ENCODE assay signal across 13 cellular contexts in the genomic region with DNA sequence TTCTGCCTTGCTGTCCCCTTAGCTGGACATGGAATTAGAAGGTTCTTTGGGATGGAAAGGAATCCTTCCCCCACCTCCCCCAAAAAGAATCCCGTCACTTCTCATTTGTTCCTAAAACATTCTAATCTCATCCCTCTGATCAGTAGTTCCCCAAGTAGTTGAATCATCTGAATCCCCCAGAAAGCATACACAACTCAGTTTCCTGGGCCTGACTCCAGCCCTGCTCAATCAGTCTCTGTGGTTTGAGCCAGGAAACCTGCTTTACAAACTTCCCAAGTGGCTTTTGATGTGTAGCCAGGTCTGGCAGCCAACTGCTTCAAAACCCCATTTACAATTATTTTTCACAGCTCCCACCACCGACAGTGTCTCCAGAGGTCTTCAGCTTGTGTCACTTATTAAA. TPM values are rescaled to one million over a fixed set of nuclear protein-coding genes. Genes with fewer than 3 reads are reported as not detected.
DNase-seq lines count a peak whose midpoint lies in the region; ATAC-seq and TF ChIP-seq lines count a peak whose summit lies in the region.
"Had no signal": no experiment of that assay in that cellular context is flagged by ENCODE, and none has a peak within 500 bp of the region (broad histone marks: within the 10 kb centered on the region; RNA-seq: fewer than 3 reads in every experiment).

No MANE protein-coding gene starts in this region.

- H4K20me1 ChIP-seq in SK-N-SH (ENCODE audit: insufficient read depth) (no peaks in the 10 kb centered on the region), GM23338 (replicated peaks; ENCODE audit: insufficient read depth) (no peaks in the 10 kb centered on the region; the same call in 1 of the 2 replicates)

- H3K36me3 Mint-ChIP-seq in brain = peaks cover 21% of the 10 kb centered on the region
- H3K36me3 Mint-ChIP-seq in stimulated activated effector memory CD8-positive, alpha-beta T cell treated with anti-CD3 and anti-CD28 coated beads, Interleukin-12 subunit alpha, Interleukin-12 subunit beta, amount 100 ng/mL, for 72 hours = no peaks in the 10 kb centered on the region
- peaks cover 26% of the 10 kb centered on the region; the same call in 2 of the 3 replicates for H3K36me3 Mint-ChIP-seq in GM23338 (ENCODE audit: low read depth)

- WGBS in SK-N-SH (ENCODE audit: low lambda C conversion rate) = 40% methylated on average over 2 of the region's 2 CpGs
- WGBS in transverse colon (ENCODE audit: low coverage in 1 of 2), 2 donors = 33 to 36% methylated on average over 2 of the region's 2 CpGs

- intact Hi-C loops in lower lobe of right lung (cut with DNase I) (loop anchor here (10.0 kb wide), 1 partner anchor 187 kb away; no protein-coding TSS in a partner anchor), vagina (cut with DNase I) (loop anchor here (5.0 kb wide), 2 partner anchors 179 to 194 kb away; no protein-coding TSS in a partner anchor), transverse colon (cut with DNase I; ENCODE audit: low total_unique reads) (no loop called here)

- H3K27me3 Mint-ChIP-seq in brain (peaks cover 3% of the 10 kb centered on the region), GM23338 (ENCODE audit: insufficient read depth, low read depth, poor library complexity) (peaks cover 5% of the 10 kb centered on the region)

- H3K4me1 ChIP-seq in SK-N-SH (ENCODE audit: control insufficient read depth in 1 of 2, insufficient read depth in 2 of 2, low read depth in 1 of 2, low read length in 1 of 2) (peaks cover 2 to 28% of the 10 kb centered on the region in 2 experiments; a peak in 3 of 4 replicates), lower lobe of right lung (peaks cover 33% of the 10 kb centered on the region), vagina (peaks cover 19% of the 10 kb centered on the region), GM23338 (ENCODE audit: insufficient read depth) (no peaks in the 10 kb centered on the region), transverse colon (peaks cover 7 to 34% (median 19%) of the 10 kb centered on the region in 4 donors)

- POLR2A ChIA-PET in SK-N-SH (lab: Yijun Ruan, JAX) = no interaction called here

- H3K4me1 Mint-ChIP-seq in brain (peaks cover 26% of the 10 kb centered on the region), GM23338 (peaks cover 3% of the 10 kb centered on the region; the same call in 1 of the 3 replicates)
- no peaks in the 10 kb centered on the region for H3K4me1 Mint-ChIP-seq in stimulated activated effector memory CD8-positive, alpha-beta T cell treated with anti-CD3 and anti-CD28 coated beads, Interleukin-12 subunit alpha, Interleukin-12 subunit beta, amount 100 ng/mL, for 72 hours
- H3K4me1 Mint-ChIP-seq: activated B cell treated with CpG ODN at 0.5 μM for 24 hours; naive thymus-derived CD4-positive, alpha-beta T cell had no signal

- peaks cover 2 to 4% of the 10 kb centered on the region in 2 experiments for H3K36me3 ChIP-seq in SK-N-SH (replicated peaks in 1 of 2; ENCODE audit: control insufficient read depth in 1 of 2, insufficient read depth in 2 of 2, low read length in 1 of 2)
- peaks cover 14% of the 10 kb centered on the region for H3K36me3 ChIP-seq in lower lobe of right lung
- no peaks in the 10 kb centered on the region for H3K36me3 ChIP-seq in vagina
- peaks cover 13% of the 10 kb centered on the region; the same call in 1 of the 2 replicates for H3K36me3 ChIP-seq in GM23338 (ENCODE audit: insufficient read depth)
- H3K36me3 ChIP-seq in transverse colon = no peaks in the 10 kb centered on the region

- 0 out of 4 replicates have a peak, but pooled peaks of 1 of the 2 experiments have one; percentile 32 for TF ChIP-seq EP300 in SK-N-SH (IDR thresholded peaks at IDR 0.05; ENCODE audit: borderline replicate concordance in 1 of 2, low read depth in 1 of 2, low read length in 1 of 2)
- TF ChIP-seq EP300 in transverse colon (IDR thresholded peaks at IDR 0.05; ENCODE audit: low read depth) = no peak

- no peak for TF ChIP-seq POLR2A in vagina (IDR thresholded peaks at IDR 0.05)
- TF ChIP-seq POLR2A in transverse colon (IDR thresholded peaks at IDR 0.05) = no peak

- H3F3A ChIP-seq in SK-N-SH (replicated peaks; ENCODE audit: insufficient read depth) = peaks cover 29% of the 10 kb centered on the region
- H3F3A ChIP-seq in GM23338 (replicated peaks; ENCODE audit: low read depth) = no peaks in the 10 kb centered on the region

- DNase-seq in SK-N-SH (no peak), lower lobe of right lung (no peak), vagina (ENCODE audit: extremely low spot score in 2 of 2) (no peak), GM23338 (ENCODE audit: low spot score) (no peak), transverse colon (no peak)
- DNase-seq in stimulated activated effector memory CD8-positive, alpha-beta T cell treated with anti-CD3 and anti-CD28 coated beads, Interleukin-12 subunit alpha, Interleukin-12 subunit beta, amount 100 ng/mL, for 72 hours (ENCODE audit: low spot score in 2 of 2) = no peak
- DNase-seq: 8988T, activated B cell treated with CpG ODN at 0.5 μM for 24 hours had no signal

- no peak for TF ChIP-seq RAD21 in SK-N-SH (IDR thresholded peaks at IDR 0.05; ENCODE audit: low read length)

- H3K9me3 Mint-ChIP-seq in brain (no peaks in the 10 kb centered on the region), GM23338 (no peaks in the 10 kb centered on the region)
- H3K9me3 Mint-ChIP-seq in stimulated activated effector memory CD8-positive, alpha-beta T cell treated with anti-CD3 and anti-CD28 coated beads, Interleukin-12 subunit alpha, Interleukin-12 subunit beta, amount 100 ng/mL, for 72 hours = no peaks in the 10 kb centered on the region
- H3K9me3 Mint-ChIP-seq: activated B cell treated with CpG ODN at 0.5 μM for 24 hours; naive thymus-derived CD4-positive, alpha-beta T cell had no signal

- H3K27ac Mint-ChIP-seq in brain = peak overlapping the region; percentile 71 to 87 (median 81)
- H3K27ac Mint-ChIP-seq in stimulated activated effector memory CD8-positive, alpha-beta T cell treated with anti-CD3 and anti-CD28 coated beads, Interleukin-12 subunit alpha, Interleukin-12 subunit beta, amount 100 ng/mL, for 72 hours = no peak overlapping the region
- no peak overlapping the region for H3K27ac Mint-ChIP-seq in GM23338
- H3K27ac Mint-ChIP-seq: activated B cell treated with CpG ODN at 0.5 μM for 24 hours; naive thymus-derived CD4-positive, alpha-beta T cell had no signal

- TF ChIP-seq CTCF in SK-N-SH (IDR thresholded peaks at IDR 0.05) = no peak
- no peak for TF ChIP-seq CTCF in brain (conservative IDR thresholded peaks at IDR 0.05)
- no peak for TF ChIP-seq CTCF in lower lobe of right lung (IDR thresholded peaks at IDR 0.05)
- no peak for TF ChIP-seq CTCF in vagina (IDR thresholded peaks at IDR 0.05)
- TF ChIP-seq CTCF in GM23338 (conservative IDR thresholded peaks at IDR 0.05; ENCODE audit: low read depth in 2 of 2) = no peak
- TF ChIP-seq CTCF in transverse colon (IDR thresholded peaks at IDR 0.05) = no peak

- H3K27me3 ChIP-seq in SK-N-SH (ENCODE audit: insufficient read depth) = no peaks in the 10 kb centered on the region
- no peaks in the 10 kb centered on the region for H3K27me3 ChIP-seq in lower lobe of right lung (ENCODE audit: low read depth)
- H3K27me3 ChIP-seq in vagina = no peaks in the 10 kb centered on the region
- H3K27me3 ChIP-seq in GM23338 (ENCODE audit: insufficient read depth) = no peaks in the 10 kb centered on the region
- H3K27me3 ChIP-seq in transverse colon = no peaks in the 10 kb centered on the region

- no peaks in the 10 kb centered on the region for H3K9me3 ChIP-seq in SK-N-SH
- no peaks in the 10 kb centered on the region for H3K9me3 ChIP-seq in lower lobe of right lung
- no peaks in the 10 kb centered on the region for H3K9me3 ChIP-seq in vagina
- no peaks in the 10 kb centered on the region for H3K9me3 ChIP-seq in transverse colon

- CTCF ChIA-PET in SK-N-SH (lab: Yijun Ruan, JAX) = interaction anchor here (0.9 to 6.5 kb wide), 32 partner anchors 12 to 441 kb away, joined by 3 to 100 read pairs (median 7); partner anchors contain the start of genes C22orf31 and ZNRF3

- peak overlapping the region; percentile 46; the same call in 1 of the 2 replicates for H3K9ac ChIP-seq in SK-N-SH

- H3K4me3 Mint-ChIP-seq in brain (peak overlapping the region in 3 of 5 experiments; percentile 20 to 52 (median 38)), GM23338 (no peak overlapping the region)
- no peak overlapping the region for H3K4me3 Mint-ChIP-seq in stimulated activated effector memory CD8-positive, alpha-beta T cell treated with anti-CD3 and anti-CD28 coated beads, Interleukin-12 subunit alpha, Interleukin-12 subunit beta, amount 100 ng/mL, for 72 hours
- H3K4me3 Mint-ChIP-seq: activated B cell treated with CpG ODN at 0.5 μM for 24 hours; naive thymus-derived CD4-positive, alpha-beta T cell had no signal

- H3K4me2 ChIP-seq in SK-N-SH (peak overlapping the region; percentile 47), GM23338 (no peak overlapping the region)

- H3K79me2 ChIP-seq in SK-N-SH (ENCODE audit: insufficient read depth) (0 out of 2 replicates have a peak, but pooled peaks cover 3% of the 10 kb centered on the region), GM23338 (replicated peaks; ENCODE audit: insufficient read depth) (peaks cover 34% of the 10 kb centered on the region)

- no peaks in the 10 kb centered on the region for H3K9me2 ChIP-seq in SK-N-SH
- H3K9me2 ChIP-seq in GM23338 (ENCODE audit: insufficient read depth) = no peaks in the 10 kb centered on the region

- H3K4me3 ChIP-seq in SK-N-SH (ENCODE audit: low read depth in 2 of 2, low read length in 1 of 2) = no peak overlapping the region
- no peak overlapping the region for H3K4me3 ChIP-seq in lower lobe of right lung
- H3K4me3 ChIP-seq in vagina = no peak overlapping the region
- H3K4me3 ChIP-seq in GM23338 = no peak overlapping the region
- no peak overlapping the region for H3K4me3 ChIP-seq in transverse colon

- no peak for ATAC-seq in SK-N-SH treated with all-trans-retinoic acid at 6 μM for 48 hours
- ATAC-seq in lower lobe of right lung = peak; percentile 29 to 63
- ATAC-seq in stimulated activated effector memory CD8-positive, alpha-beta T cell treated with anti-CD3 and anti-CD28 coated beads, Interleukin-12 subunit alpha, Interleukin-12 subunit beta, amount 100 ng/mL, for 72 hours = no peak
- ATAC-seq in GM23338 = no peak

- no peak overlapping the region for H2AFZ ChIP-seq in SK-N-SH (ENCODE audit: low read depth)
- no peak overlapping the region for H2AFZ ChIP-seq in GM23338

- H3K27ac ChIP-seq in SK-N-SH (ENCODE audit: low read depth in 2 of 2, low read length in 1 of 2) (peak overlapping the region in 1 of 2 experiments; percentile 80; a peak in 2 of 4 replicates), lower lobe of right lung (no peak overlapping the region), vagina (peak overlapping the region; percentile 50), GM23338 (ENCODE audit: low read depth) (no peak overlapping the region), transverse colon (peak overlapping the region in 1 of 4 donors; percentile 22)

- in situ Hi-C loops in transverse colon (cut with MboI; ENCODE audit: low pct_ligation_motif_present in 1 of 4, low pct_unique_long_range_greater_than_20kb in 1 of 4, low sequenced_read_pairs in 3 of 4) = loop anchor here (10.0 to 25.0 kb wide), 4 partner anchors 187 to 979 kb away; no protein-coding TSS in a partner anchor

RNA-seq across cellular contexts. Expression of gene C22orf31, which starts 20.2 kb away (rescaled TPM):
- polyA plus RNA-seq in SK-N-SH (2012; rRNA removed) = not detected in 2 replicates
- polyA plus RNA-seq in SK-N-SH (2012; cell fraction: cytosol; rRNA removed) = not detected in 2 replicates
- polyA plus RNA-seq in SK-N-SH (2012; cell fraction: nucleus; rRNA removed) = not detected in 2 replicates
- polyA plus RNA-seq in brain (ENCODE audit: insufficient read depth, low read depth, low replicate concordance) = 0.36 TPM
- not detected for total RNA-seq in lower lobe of right lung
- total RNA-seq in vagina = not detected
- not detected in 2 replicates for total RNA-seq in GM23338 (2014; rRNA removed; shearing (Covaris generic))
- 0.36 TPM in 1 of 2 replicates, not detected in the other for polyA plus RNA-seq in GM23338 (2016; fragmentation: Nextera tagmentation; extraction: Ambion mirVana)
- not detected for total RNA-seq in transverse colon
- total RNA-seq: activated B cell treated with CpG ODN at 0.5 μM for 24 hours; aorta; HT-29; naive thymus-derived CD4-positive, alpha-beta T cell had no signal
- polyA plus RNA-seq: aorta; naive thymus-derived CD4-positive, alpha-beta T cell had no signal

RNA-seq across cellular contexts. Expression of gene KREMEN1, which starts 31.4 kb away (rescaled TPM):
- polyA plus RNA-seq in SK-N-SH (2012; rRNA removed) (7.9 and 10.0 TPM in 2 replicates), brain (ENCODE audit: insufficient read depth, low read depth, low replicate concordance) (50.5 TPM), GM23338 (2016; fragmentation: Nextera tagmentation; extraction: Ambion mirVana) (1.8 and 2.6 TPM in 2 replicates)
- 7.0 and 10.4 TPM in 2 replicates for polyA plus RNA-seq in SK-N-SH (2012; cell fraction: cytosol; rRNA removed)
- 6.7 and 8.0 TPM in 2 replicates for polyA plus RNA-seq in SK-N-SH (2012; cell fraction: nucleus; rRNA removed)
- total RNA-seq in lower lobe of right lung (23.5 TPM), vagina (24.6 TPM), transverse colon (10 to 100 TPM in 3 of 4 donors, 1 to 10 TPM in 1; 5.2 to 39.2 (median 20.1) TPM)
- 3.4 and 3.8 TPM in 2 replicates for total RNA-seq in GM23338 (2014; rRNA removed; shearing (Covaris generic))
- total RNA-seq: activated B cell treated with CpG ODN at 0.5 μM for 24 hours had no signal
- polyA plus RNA-seq: naive thymus-derived CD4-positive, alpha-beta T cell had no signal

Comparison
In these comparisons a context has a peak if more than half of its experiments do, and no peak if none do; other contexts are left out.
1. ATAC-seq: peak in lower lobe of right lung (2 of 2); none in SK-N-SH treated with all-trans-retinoic acid at 6 μM for 48 hours (single experiment), stimulated activated effector memory CD8-positive, alpha-beta T cell treated with anti-CD3 and anti-CD28 coated beads, Interleukin-12 subunit alpha, Interleukin-12 subunit beta, amount 100 ng/mL, for 72 hours (single experiment) and GM23338 (single experiment).
2. H3K27ac Mint-ChIP-seq: peak in brain (5 of 5); none in stimulated activated effector memory CD8-positive, alpha-beta T cell treated with anti-CD3 and anti-CD28 coated beads, Interleukin-12 subunit alpha, Interleukin-12 subunit beta, amount 100 ng/mL, for 72 hours (single experiment) and GM23338 (single experiment).
3. H3K4me3 Mint-ChIP-seq: peak in brain (3 of 5); none in stimulated activated effector memory CD8-positive, alpha-beta T cell treated with anti-CD3 and anti-CD28 coated beads, Interleukin-12 subunit alpha, Interleukin-12 subunit beta, amount 100 ng/mL, for 72 hours (single experiment) and GM23338 (single experiment).